ENCODE assay signal across 19 cellular contexts in the genomic region with DNA sequence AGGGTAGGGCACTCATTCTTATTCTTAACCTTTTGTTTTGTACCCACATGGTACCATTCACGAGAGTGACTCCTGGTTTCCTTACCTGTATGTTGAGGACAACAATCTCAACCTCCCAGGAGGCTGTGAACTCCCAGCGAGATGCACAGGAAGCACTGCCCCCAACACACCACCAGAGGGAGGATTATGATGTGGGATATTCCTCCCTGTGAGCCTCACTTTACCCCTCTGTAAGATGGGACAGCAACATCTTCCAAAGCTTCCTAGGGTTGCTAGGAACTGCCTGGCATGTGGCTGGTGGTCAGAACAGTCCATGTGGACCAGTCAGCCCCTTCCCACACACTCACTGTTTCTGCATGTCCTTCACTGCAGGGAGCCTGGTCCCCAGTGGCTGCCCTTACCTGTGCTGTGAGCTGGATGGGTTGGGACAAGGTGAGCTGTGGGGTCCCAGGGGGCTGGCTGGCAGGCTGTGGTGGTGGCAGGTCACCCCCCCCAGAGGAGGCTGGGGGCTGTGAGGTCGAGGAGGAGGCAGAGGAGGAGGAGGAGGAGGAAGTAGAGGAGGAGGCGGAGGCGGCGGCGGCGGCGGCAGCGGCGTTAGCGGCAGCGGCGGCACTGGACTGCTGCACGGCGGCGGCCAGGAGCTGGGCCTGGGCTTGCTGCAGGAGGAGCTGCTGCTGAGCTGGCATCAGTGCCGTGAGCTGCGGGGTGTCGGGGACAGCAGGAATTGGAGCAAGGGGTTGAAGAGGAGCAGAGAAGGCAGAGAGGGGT. TPM values are rescaled to one million over a fixed set of nuclear protein-coding genes. Genes with fewer than 3 reads are reported as not detected.
A peak's percentile ranks its signal among the peaks of the same experiment; 100 is the strongest.
DNase-seq lines count a peak whose midpoint lies in the region; ATAC-seq and TF ChIP-seq lines count a peak whose summit lies in the region.
"Had no signal": no experiment of that assay in that cellular context is flagged by ENCODE, and none has a peak within 500 bp of the region (broad histone marks: within the 10 kb centered on the region; RNA-seq: fewer than 3 reads in every experiment).

No MANE protein-coding gene starts in this region.

- H3K27me3 ChIP-seq in AG04450 (ENCODE audit: control insufficient read depth, insufficient read depth, low read length) (no peaks in the 10 kb centered on the region), PC-9 (ENCODE audit: insufficient read depth, low read depth) (no peaks in the 10 kb centered on the region)
- H3K27me3 ChIP-seq: breast epithelium had no signal

- no peaks in the 10 kb centered on the region for H3K36me3 ChIP-seq in PC-9 (ENCODE audit: low read depth)
- H3K36me3 ChIP-seq: breast epithelium had no signal

- ATAC-seq in GM21529 (IDR thresholded peaks at IDR 0.05; ENCODE audit: unreplicated experiment): no peak

- H3K9me3 ChIP-seq in AG04450 (ENCODE audit: control insufficient read depth, insufficient read depth, low read length): no peaks in the 10 kb centered on the region; the same call in 1 of the 2 replicates
- no peaks in the 10 kb centered on the region for H3K9me3 ChIP-seq in PC-9 (ENCODE audit: insufficient read depth, low read depth)
- H3K9me3 ChIP-seq: breast epithelium had no signal

- H3K4me2 ChIP-seq in PC-9: no peak overlapping the region

- POLR2A ChIA-PET in AG04450 (lab: Yijun Ruan, JAX): no interaction called here
- POLR2A ChIA-PET in PC-9 (lab: Charles Lee; ENCODE audit: unreplicated experiment): no interaction called here

- H3K9me3 Mint-ChIP-seq in T-helper 2 cell treated with Interferon-gamma antibody and Interleukin-4, amounts not matched to agents 5 μg/mL and 100 μg/mL, for 36 hours: no peaks in the 10 kb centered on the region
- H3K9me3 Mint-ChIP-seq: activated CD4-positive, alpha-beta memory T cell treated with anti-CD3 and anti-CD28 coated beads for 36 hours had no signal

- H4K20me1 ChIP-seq in PC-9 (ENCODE audit: insufficient read depth): no peaks in the 10 kb centered on the region

- no peak overlapping the region for H3K4me3 Mint-ChIP-seq in T-helper 2 cell treated with Interferon-gamma antibody and Interleukin-4, amounts not matched to agents 5 μg/mL and 100 μg/mL, for 36 hours
- H3K4me3 Mint-ChIP-seq: activated CD4-positive, alpha-beta memory T cell treated with anti-CD3 and anti-CD28 coated beads for 36 hours had no signal

- H2AFZ ChIP-seq in PC-9: no peak overlapping the region

- no peak overlapping the region for H3K27ac Mint-ChIP-seq in T-helper 2 cell treated with Interferon-gamma antibody and Interleukin-4, amounts not matched to agents 5 μg/mL and 100 μg/mL, for 36 hours

- H3K27ac ChIP-seq in AG04450 (ENCODE audit: low read depth, low read length) (no peak overlapping the region), PC-9 (no peak overlapping the region)
- H3K27ac ChIP-seq: breast epithelium had no signal

- peaks cover 30% of the 10 kb centered on the region for H3F3A ChIP-seq in PC-9 (ENCODE audit: insufficient read depth, low read depth)

- H3K4me1 ChIP-seq in PC-9 (replicated peaks; ENCODE audit: insufficient read depth): peaks cover 35% of the 10 kb centered on the region
- H3K4me1 ChIP-seq: breast epithelium had no signal

- CTCF ChIA-PET in AG04450 (lab: Charles Lee) (no interaction called here), PC-9 (lab: Charles Lee) (interaction anchor here (0.6 kb wide), 2 partner anchors 72 to 1441 kb away, joined by 5 to 6 read pairs; no protein-coding TSS in a partner anchor)

- intact Hi-C loops in PC-9 (cut with micrococcal nuclease; ENCODE audit: unreplicated experiment): no loop called here

- no peaks in the 10 kb centered on the region for H3K9me2 ChIP-seq in PC-9 (ENCODE audit: insufficient read depth)

- TF ChIP-seq CTCF in AG04450 (IDR thresholded peaks at IDR 0.05; ENCODE audit: low read depth, low read length) (peak; percentile 22; the same call in 1 of the 2 replicates), GM12875 (IDR thresholded peaks at IDR 0.05; ENCODE audit: borderline replicate concordance, insufficient read depth, low read depth, low read length) (peak; percentile 67), PC-9 (conservative IDR thresholded peaks at IDR 0.05) (0 out of 2 replicates have a peak, but pooled peaks have one; percentile 16), fibroblast of villous mesenchyme (IDR thresholded peaks at IDR 0.05; ENCODE audit: insufficient read depth, low read depth, low read length) (peak; percentile 7)

- peaks cover 28% of the 10 kb centered on the region for H3K36me3 Mint-ChIP-seq in T-helper 2 cell treated with Interferon-gamma antibody and Interleukin-4, amounts not matched to agents 5 μg/mL and 100 μg/mL, for 36 hours (ENCODE audit: low read depth)

- H3K4me3 ChIP-seq in AG04450 (ENCODE audit: low read depth, low read length) (no peak overlapping the region), GM12875 (ENCODE audit: low read depth, low read length) (no peak overlapping the region), PC-9 (no peak overlapping the region), fibroblast of villous mesenchyme (ENCODE audit: low read depth, low read length) (no peak overlapping the region)
- H3K4me3 ChIP-seq: breast epithelium had no signal

- peaks cover 19% of the 10 kb centered on the region for H3K4me1 Mint-ChIP-seq in T-helper 2 cell treated with Interferon-gamma antibody and Interleukin-4, amounts not matched to agents 5 μg/mL and 100 μg/mL, for 36 hours (ENCODE audit: low read depth)

- no peaks in the 10 kb centered on the region for H3K79me2 ChIP-seq in PC-9 (ENCODE audit: low read depth)

- no TSS peak for BruUV-seq in PC-9 (replicated peaks; lab: Mats Ljungman, UMichigan)

- DNase-seq in AG04450 (ENCODE audit: low read depth, low spot score): no peak
- no peak for DNase-seq in PC-9
- no peak for DNase-seq in fibroblast of villous mesenchyme (ENCODE audit: low read depth)
- DNase-seq in Ammon's horn (ENCODE audit: low spot score): no peak
- DNase-seq in C1 segment of cervical spinal cord (lab: John Stamatoyannopoulos, UW): no peak
- DNase-seq in T-helper 2 cell treated with Interferon-gamma antibody and Interleukin-4, amounts not matched to agents 5 μg/mL and 100 μg/mL, for 36 hours (ENCODE audit: low spot score): no peak
- DNase-seq: activated CD4-positive, alpha-beta memory T cell treated with anti-CD3 and anti-CD28 coated beads for 36 hours; activated effector memory CD4-positive, alpha-beta T cell treated with anti-CD3 and anti-CD28 coated beads, Interleukin-2, amount 50 U/mL, for 16 hours; DMS153; effector CD4-positive, alpha-beta T cell; mesendoderm; NCI-H2081 treated with DMSO at 0.1 percent for 48 hours; NCI-H774; nucleus accumbens; small intestine; T-helper 9 cell had no signal

- H3K27me3 Mint-ChIP-seq in T-helper 2 cell treated with Interferon-gamma antibody and Interleukin-4, amounts not matched to agents 5 μg/mL and 100 μg/mL, for 36 hours (ENCODE audit: low read depth): no peaks in the 10 kb centered on the region
- H3K27me3 Mint-ChIP-seq: activated CD4-positive, alpha-beta memory T cell treated with anti-CD3 and anti-CD28 coated beads for 36 hours had no signal

RNA-seq across cellular contexts. Expression of gene POU2F2, which starts 15.8 kb away (rescaled TPM):
- 1.9 and 2.6 TPM in 2 replicates for polyA plus RNA-seq in AG04450 (2011; rRNA removed)
- 1.2 and 2.6 TPM in 2 replicates for polyA minus RNA-seq in AG04450 (2011; rRNA and poly(A)+ RNA removed)
- total RNA-seq in PC-9 (2021): 2.9 and 3.5 TPM in 2 replicates
- 1.3 and 1.9 TPM in 2 replicates for total RNA-seq in fibroblast of villous mesenchyme

RNA-seq across cellular contexts. Expression of gene ZNF574, which starts 40.5 kb away (rescaled TPM):
- 5.5 and 9.0 TPM in 2 replicates for polyA plus RNA-seq in AG04450 (2011; rRNA removed)
- polyA minus RNA-seq in AG04450 (2011; rRNA and poly(A)+ RNA removed): 16.7 and 26.3 TPM in 2 replicates
- total RNA-seq in PC-9 (2021) (19.4 and 21.6 TPM in 2 replicates), fibroblast of villous mesenchyme (13.5 and 19.0 TPM in 2 replicates)

RNA-seq across cellular contexts. Expression of gene GRIK5, which starts 46.5 kb away (rescaled TPM):
- polyA plus RNA-seq in AG04450 (2011; rRNA removed): 0.04 and 0.05 TPM in 2 replicates
- 0.23 TPM in 1 of 2 replicates, not detected in the other for polyA minus RNA-seq in AG04450 (2011; rRNA and poly(A)+ RNA removed)
- total RNA-seq in PC-9 (2021) (0.96 and 1.1 TPM in 2 replicates), fibroblast of villous mesenchyme (not detected in 2 replicates)

Comparison
In these comparisons a context has a peak if more than half of its experiments do, and no peak if none do; other contexts are left out.
1. CTCF ChIP-seq: peak in every context shown above with its lines; median percentile 67 in GM12875; 22 in AG04450; 16 in PC-9; 7 in fibroblast of villous mesenchyme.